Comparison of ENCODE assay signal across 14 cellular contexts in genomic region chr5:107930092-107930491, GRCh38.
"Had no signal": no experiment of that assay in that cellular context is flagged by ENCODE, and none has a peak within 500 bp of the region (broad histone marks: within the 10 kb centered on the region; RNA-seq: fewer than 3 reads in every experiment).

No MANE protein-coding gene starts in this region.

- H3K27me3 Mint-ChIP-seq: stimulated activated naive B cell treated with anti-CD40 and anti-IgM and Interleukin-4, amounts not matched to agents 10 μg/mL and 1 μg/mL and 100 μg/mL, for 72 hours; T-helper 17 cell had no signal

- H3K4me1 ChIP-seq: ascending aorta, gastrocnemius medialis, sigmoid colon had no signal

- H3K9me3 Mint-ChIP-seq: nephron progenitor cell; stimulated activated naive B cell treated with anti-CD40 and anti-IgM and Interleukin-4, amounts not matched to agents 10 μg/mL and 1 μg/mL and 100 μg/mL, for 72 hours had no signal

- H3K9me3 ChIP-seq: ascending aorta, gastrocnemius medialis, sigmoid colon had no signal

- H3K36me3 ChIP-seq: ascending aorta, gastrocnemius medialis, sigmoid colon had no signal

- H3K27me3 ChIP-seq: ascending aorta, gastrocnemius medialis, sigmoid colon had no signal

- DNase-seq: activated CD8-positive, alpha-beta memory T cell treated with anti-CD3 and anti-CD28 coated beads, Interleukin-2, amount 50 U/mL, for 48 hours; activated gamma-delta T cell treated with Interleukin-2 at 50 U/mL for 16 hours; effector CD4-positive, alpha-beta T cell; gastrocnemius medialis; head of caudate nucleus; nephron progenitor cell; nucleus accumbens; posterior cingulate gyrus; sigmoid colon; stimulated activated naive B cell treated with anti-CD40 and anti-IgM and Interleukin-4, amounts not matched to agents 10 μg/mL and 1 μg/mL and 100 μg/mL, for 72 hours; T-helper 17 cell had no signal

- H3K27ac ChIP-seq: ascending aorta, gastrocnemius medialis, sigmoid colon had no signal

- H3K4me1 Mint-ChIP-seq: stimulated activated naive B cell treated with anti-CD40 and anti-IgM and Interleukin-4, amounts not matched to agents 10 μg/mL and 1 μg/mL and 100 μg/mL, for 72 hours had no signal

- H3K4me3 Mint-ChIP-seq: nephron progenitor cell; stimulated activated naive B cell treated with anti-CD40 and anti-IgM and Interleukin-4, amounts not matched to agents 10 μg/mL and 1 μg/mL and 100 μg/mL, for 72 hours; T-helper 17 cell had no signal

- H3K4me3 ChIP-seq: ascending aorta, gastrocnemius medialis, lung, sigmoid colon had no signal

- H3K27ac Mint-ChIP-seq: nephron progenitor cell; stimulated activated naive B cell treated with anti-CD40 and anti-IgM and Interleukin-4, amounts not matched to agents 10 μg/mL and 1 μg/mL and 100 μg/mL, for 72 hours; T-helper 17 cell had no signal

- ATAC-seq: gastrocnemius medialis; left lobe of liver; stimulated activated naive B cell treated with anti-CD40 and anti-IgM and Interleukin-4, amounts not matched to agents 10 μg/mL and 1 μg/mL and 100 μg/mL, for 72 hours; T-helper 17 cell had no signal
